In the genomic region with DNA sequence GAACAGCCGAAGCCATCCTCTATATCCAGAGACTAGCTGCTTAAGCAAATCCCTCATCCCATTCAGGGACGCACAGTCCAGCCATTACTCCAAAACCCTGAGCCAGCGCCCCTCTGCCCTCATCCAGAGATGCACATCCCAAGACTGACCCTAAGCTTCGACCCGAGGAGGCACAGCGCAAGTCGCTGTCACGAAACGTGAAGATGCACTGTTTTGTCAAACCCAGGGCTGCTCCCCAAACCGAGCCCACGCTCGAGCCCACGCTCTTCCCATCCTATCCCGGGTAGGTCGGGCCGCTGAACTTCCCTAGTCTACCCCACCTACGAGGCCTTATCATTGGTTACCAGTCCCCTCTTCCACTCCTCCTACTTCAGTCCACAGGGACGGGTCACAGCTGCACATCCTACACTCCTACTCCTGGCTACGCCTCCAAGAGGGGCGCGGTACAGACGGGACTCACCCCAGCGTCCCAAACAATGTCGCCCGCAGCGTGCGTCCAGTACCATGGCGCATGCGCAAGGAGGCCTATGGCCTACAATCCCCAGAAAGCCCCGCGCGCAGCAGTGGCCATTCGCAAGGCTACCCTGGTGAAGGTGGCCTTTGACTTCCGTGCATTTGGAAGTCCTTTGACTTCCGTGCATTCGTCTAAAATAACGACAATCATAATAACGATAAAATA, we compare ENCODE assay signal across 8 cellular contexts. TPM values are rescaled to one million over a fixed set of nuclear protein-coding genes. Genes with fewer than 3 reads are reported as not detected.
DNase-seq lines count a peak whose midpoint lies in the region; ATAC-seq, FAIRE-seq and TF ChIP-seq lines count a peak whose summit lies in the region.

Gene ZNF285, minus strand, starts transcription at position 501 of the 679 bp plus-strand sequence. CDS start 4,395 bp downstream, outside the sequence.

- FAIRE-seq in GM12878 (lab: Jason Lieb, UNC), result no peak

- RAD21 ChIA-PET in GM12878 (lab: Charles Lee; ENCODE audit: unreplicated experiment), result no interaction called here

- WGBS in GM12878 (ENCODE audit: insufficient coverage, insufficient replicate concordance, low lambda C conversion rate, missing lambda C conversion rate), result 39% methylated on average over 38 of the region's 38 CpGs
- WGBS in sigmoid colon, 2 donors, result 2 to 3% methylated on average over 38 of the region's 38 CpGs

- TF ChIP-seq CTCF in GM12878 (IDR thresholded peaks at IDR 0.05 in 2 of 3, conservative IDR thresholded peaks at IDR 0.05 in 1 of 3; ENCODE audit: control insufficient read depth in 2 of 3, extremely low read depth in 1 of 3, insufficient read depth in 1 of 3, low read depth in 3 of 3, low read length in 3 of 3) (no peak), sigmoid colon (IDR thresholded peaks at IDR 0.05) (no peak)

- ATAC-seq in GM18511 (IDR thresholded peaks at IDR 0.05; ENCODE audit: unreplicated experiment) (peak; percentile 70), GM12878 (peak; percentile 84), HG02623 (IDR thresholded peaks at IDR 0.05; ENCODE audit: unreplicated experiment) (no peak)

- CTCF ChIA-PET in GM12878 (lab: Yijun Ruan, JAX), result no interaction called here

- BruUV-seq in GM12878 (replicated peaks; lab: Mats Ljungman, UMichigan), result no TSS peak

- in situ Hi-C loops in SK-MEL-5 (cut with HindIII; ENCODE audit: low pct_unique_long_range_greater_than_20kb, low sequenced_read_pairs) (no loop called here), GM12878 (cut with MboI) (no loop called here)

- H3K36me3 ChIP-seq in GM12878 (ENCODE audit: control insufficient read depth in 2 of 2, insufficient read depth in 2 of 2, low read length in 1 of 2), result no peaks in the 10 kb centered on the region
- peaks cover 0 to 8% (median 2%) of the 10 kb centered on the region in 4 donors for H3K36me3 ChIP-seq in sigmoid colon

- H3K27me3 ChIP-seq in GM12878 (replicated peaks in 1 of 2; ENCODE audit: control insufficient read depth in 2 of 2, insufficient read depth in 2 of 2, low read length in 1 of 2), result no peaks in the 10 kb centered on the region
- no peaks in the 10 kb centered on the region for H3K27me3 ChIP-seq in sigmoid colon

- TF ChIP-seq RAD21 in GM12878 (IDR thresholded peaks at IDR 0.05; ENCODE audit: insufficient read depth, low read depth, low read length), result no peak

- H2AFZ ChIP-seq in GM12878 (ENCODE audit: control insufficient read depth, low read depth, low read length), result peak within 1 kb of the TSS; percentile 60

- peak within 1 kb of the TSS; percentile 44 for H3K4me2 ChIP-seq in GM12878 (ENCODE audit: control insufficient read depth, insufficient read depth)

- SMC1A ChIA-PET in GM12878 (lab: Charles Lee; ENCODE audit: uncharacterized antibody, unreplicated experiment), result no interaction called here

- no peak within 1 kb of the TSS for H3K9ac ChIP-seq in GM12878 (ENCODE audit: control insufficient read depth, insufficient read depth, low read length)

- H3K79me2 ChIP-seq in GM12878 (ENCODE audit: control insufficient read depth, insufficient read depth, low read length), result no peaks in the 10 kb centered on the region

- no peaks in the 10 kb centered on the region for H3K4me1 ChIP-seq in GM12878 (ENCODE audit: control insufficient read depth, insufficient read depth, low read length)
- H3K4me1 ChIP-seq in sigmoid colon, result no peaks in the 10 kb centered on the region

- H4K20me1 ChIP-seq in GM12878 (ENCODE audit: control insufficient read depth, insufficient read depth), result no peaks in the 10 kb centered on the region

- H3K4me3 ChIP-seq in GM12878, result 0 out of 2 replicates have a peak within 1 kb of the TSS, but pooled peaks have one; percentile 27
- H3K4me3 ChIP-seq in sigmoid colon, result peak within 1 kb of the TSS; percentile 37 to 59 (median 53)

- intact Hi-C loops in GM12878 (cut with micrococcal nuclease; ENCODE audit: unreplicated experiment) (no loop called here), sigmoid colon (cut with DNase I) (loop anchor here (2.0 kb wide), 1 partner anchor 44 kb away; the partner anchor contains the start of gene ZNF112)

- H3K9me3 ChIP-seq in GM12878 (replicated peaks; ENCODE audit: control insufficient read depth, insufficient read depth, low read length) (peaks cover 5% of the 10 kb centered on the region; the same call in 2 of the 3 replicates), sigmoid colon (no peaks in the 10 kb centered on the region)

- TF ChIP-seq POLR2A in GM12878 (IDR thresholded peaks at IDR 0.05; ENCODE audit: low read depth, low read length), result no peak
- no peak for TF ChIP-seq POLR2A in sigmoid colon (IDR thresholded peaks at IDR 0.05)

- peak; percentile 91 for DNase-seq in SK-MEL-5 (ENCODE audit: low read depth, low spot score)
- peak; percentile 1 for DNase-seq in GM12878 (ENCODE audit: low read depth, low spot score)
- DNase-seq in iPS DF 4.7 (ENCODE audit: extremely low read depth, low spot score), result peak; percentile 92
- DNase-seq in sigmoid colon, result peak; percentile 95
- no peak for DNase-seq in KG1 (lab: John Stamatoyannopoulos, UW)
- no peak for DNase-seq in SKM-1 (lab: John Stamatoyannopoulos, UW; ENCODE audit: unreplicated experiment)

- no peak within 1 kb of the TSS for H3K27ac ChIP-seq in GM12878 (ENCODE audit: control insufficient read depth, insufficient read depth)
- H3K27ac ChIP-seq in sigmoid colon, result peak within 1 kb of the TSS; percentile 21 to 61 (median 50)

- POLR2A ChIA-PET in GM12878 (lab: Charles Lee), result no interaction called here

- TF ChIP-seq EP300 in GM12878 (IDR thresholded peaks at IDR 0.05; ENCODE audit: borderline replicate concordance in 1 of 2, control insufficient read depth in 1 of 2, low read depth in 2 of 2, low read length in 2 of 2) (no peak), sigmoid colon (IDR thresholded peaks at IDR 0.05) (no peak)

TF ChIP-seq in GM12878, 131 proteins besides CTCF, POLR2A, EP300 and RAD21 (continues in another document):
- TF ChIP-seq ZSCAN29 (IDR thresholded peaks at IDR 0.05) (no peak), SMC3 (IDR thresholded peaks at IDR 0.05; ENCODE audit: borderline replicate concordance, low read length) (no peak), NRF1 (conservative IDR thresholded peaks at IDR 0.05; ENCODE audit: low read depth, low read length) (0 out of 2 replicates have a peak, but pooled peaks have one; percentile 34), GABPA (IDR thresholded peaks at IDR 0.05; ENCODE audit: low read depth) (no peak), ZNF217 (IDR thresholded peaks at IDR 0.05) (no peak), CREB1 (IDR thresholded peaks at IDR 0.05; ENCODE audit: low read depth) (no peak), ESRRA (IDR thresholded peaks at IDR 0.05; ENCODE audit: low read length) (no peak), NFIC (IDR thresholded peaks at IDR 0.05; ENCODE audit: low read depth, low read length) (no peak), SREBF1 (IDR thresholded peaks at IDR 0.05; ENCODE audit: low read length) (no peak)
- TF ChIP-seq, protein P1, sequence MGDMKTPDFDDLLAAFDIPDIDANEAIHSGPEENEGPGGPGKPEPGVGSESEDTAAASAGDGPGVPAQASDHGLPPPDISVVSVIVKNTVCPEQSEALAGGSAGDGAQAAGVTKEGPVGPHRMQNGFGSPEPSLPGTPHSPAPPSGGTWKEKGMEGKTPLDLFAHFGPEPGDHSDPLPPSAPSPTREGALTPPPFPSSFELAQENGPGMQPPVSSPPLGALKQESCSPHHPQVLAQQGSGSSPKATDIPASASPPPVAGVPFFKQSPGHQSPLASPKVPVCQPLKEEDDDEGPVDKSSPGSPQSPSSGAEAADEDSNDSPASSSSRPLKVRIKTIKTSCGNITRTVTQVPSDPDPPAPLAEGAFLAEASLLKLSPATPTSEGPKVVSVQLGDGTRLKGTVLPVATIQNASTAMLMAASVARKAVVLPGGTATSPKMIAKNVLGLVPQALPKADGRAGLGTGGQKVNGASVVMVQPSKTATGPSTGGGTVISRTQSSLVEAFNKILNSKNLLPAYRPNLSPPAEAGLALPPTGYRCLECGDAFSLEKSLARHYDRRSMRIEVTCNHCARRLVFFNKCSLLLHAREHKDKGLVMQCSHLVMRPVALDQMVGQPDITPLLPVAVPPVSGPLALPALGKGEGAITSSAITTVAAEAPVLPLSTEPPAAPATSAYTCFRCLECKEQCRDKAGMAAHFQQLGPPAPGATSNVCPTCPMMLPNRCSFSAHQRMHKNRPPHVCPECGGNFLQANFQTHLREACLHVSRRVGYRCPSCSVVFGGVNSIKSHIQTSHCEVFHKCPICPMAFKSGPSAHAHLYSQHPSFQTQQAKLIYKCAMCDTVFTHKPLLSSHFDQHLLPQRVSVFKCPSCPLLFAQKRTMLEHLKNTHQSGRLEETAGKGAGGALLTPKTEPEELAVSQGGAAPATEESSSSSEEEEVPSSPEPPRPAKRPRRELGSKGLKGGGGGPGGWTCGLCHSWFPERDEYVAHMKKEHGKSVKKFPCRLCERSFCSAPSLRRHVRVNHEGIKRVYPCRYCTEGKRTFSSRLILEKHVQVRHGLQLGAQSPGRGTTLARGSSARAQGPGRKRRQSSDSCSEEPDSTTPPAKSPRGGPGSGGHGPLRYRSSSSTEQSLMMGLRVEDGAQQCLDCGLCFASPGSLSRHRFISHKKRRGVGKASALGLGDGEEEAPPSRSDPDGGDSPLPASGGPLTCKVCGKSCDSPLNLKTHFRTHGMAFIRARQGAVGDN (IDR thresholded peaks at IDR 0.05), result no peak

RNA-seq across cellular contexts. Expression of gene ZNF285, which starts in this region (rescaled TPM):
- 2.6 and 3.6 TPM in 2 replicates for total RNA-seq in SK-MEL-5 (2014; rRNA removed; shearing (Covaris generic))
- polyA plus RNA-seq in SK-MEL-5 (2015; cell fraction: cytosol; rRNA removed), result 0.34 and 0.67 TPM in 2 replicates
- 7.8 and 8.4 TPM in 2 replicates for polyA plus RNA-seq in SK-MEL-5 (2015; cell fraction: nucleus; rRNA removed)
- total RNA-seq in GM12878 (2013; cell fraction: nucleolus; rRNA removed), result 3.8 and 4.7 TPM in 2 replicates
- total RNA-seq in GM12878 (2014; rRNA removed), result 0.28 TPM in 1 of 2 replicates, not detected in the other
- total RNA-seq in GM12878 (2014; rRNA removed; fragmentation: Illumina TruSeq; extraction: Trizol), result 0.13 and 0.23 TPM in 2 replicates
- total RNA-seq in GM12878 (2021), result 0.19 TPM in 1 of 2 replicates, not detected in the other
- polyA plus RNA-seq in GM12878 (2011; ENCODE audit: low read depth), result 0.09 TPM
- polyA plus RNA-seq in GM12878 (2011; rRNA removed), result 0.33 and 0.71 TPM in 2 replicates
- 0.07 and 0.19 TPM in 2 replicates for polyA plus RNA-seq in GM12878 (2011; cell fraction: cytosol; rRNA removed)
- 0.32 and 0.70 TPM in 2 replicates for polyA plus RNA-seq in GM12878 (2011; cell fraction: nucleus; rRNA removed)
- polyA plus RNA-seq in GM12878 (2012), result 0.05 and 0.20 TPM in 2 replicates
- 0.27 and 0.31 TPM in 2 replicates for polyA plus RNA-seq in GM12878 (2014; fragmentation: Illumina TruSeq; extraction: Trizol)
- under 1 TPM in 1 of 2 experiments, not detected in 1; 0.02 TPM for polyA plus RNA-seq in GM12878 (2014; fragmentation: Nextera tagmentation; extraction: Ambion mirVana)
- 0.05 and 0.20 TPM in 2 replicates for polyA plus RNA-seq in GM12878 (2014; rRNA removed)
- under 1 TPM in 1 of 2 experiments, not detected in 1; 0.40 TPM for polyA plus RNA-seq in GM12878 (2016; fragmentation: Nextera tagmentation; extraction: Ambion mirVana)
- polyA minus RNA-seq in GM12878 (2011; rRNA and poly(A)+ RNA removed), result 0.59 and 1.2 TPM in 2 replicates
- polyA minus RNA-seq in GM12878 (2011; cell fraction: cytosol; rRNA and poly(A)+ RNA removed), result not detected in 2 replicates
- 0.10 and 0.60 TPM in 2 replicates for polyA minus RNA-seq in GM12878 (2011; cell fraction: nucleus; rRNA and poly(A)+ RNA removed)
- 1 to 10 TPM; 3.2 to 6.3 (median 5.0) TPM for total RNA-seq in sigmoid colon
- polyA plus RNA-seq in sigmoid colon, result 1 to 10 TPM in 2 of 3 donors, under 1 TPM in 1; 0.23 to 1.4 (median 1.2) TPM

Comparison
In these comparisons a context has a peak if more than half of its experiments do, and no peak if none do; other contexts are left out.
1. DNase-seq: peak in SK-MEL-5 (single experiment), GM12878 (single experiment), iPS DF 4.7 (single experiment) and sigmoid colon (single experiment); none in KG1 (single experiment) and SKM-1 (single experiment).